8 cellular contexts compared by ENCODE assay signal in genomic region chr6:80004199-80005072, GRCh38.
DNase-seq lines count a peak whose midpoint lies in the region; ATAC-seq and TF ChIP-seq lines count a peak whose summit lies in the region.

TSS of gene TTK (plus strand) at chr6:80004649. CDS start at chr6:80005844, 1,195 bp downstream.

- peak; percentile 100 for ATAC-seq in GM18505 (IDR thresholded peaks at IDR 0.05; ENCODE audit: unreplicated experiment)
- ATAC-seq in HG02973 (IDR thresholded peaks at IDR 0.05; ENCODE audit: unreplicated experiment) = peak; percentile 100

- in situ Hi-C loops in astrocyte of the cerebellum (cut with HindIII; ENCODE audit: low sequenced_read_pairs) = no loop called here

- H3K9ac ChIP-seq in rectal smooth muscle tissue (ENCODE audit: low read length) = peak within 1 kb of the TSS; percentile 68

- TF ChIP-seq CTCF in astrocyte of the cerebellum (IDR thresholded peaks at IDR 0.05; ENCODE audit: low read depth, low read length, missing control alignments) = no peak

- DNase-seq in NCI-H2029 (lab: John Stamatoyannopoulos, UW) (peak; percentile 95), T-helper 22 cell (ENCODE audit: low read depth) (peak; percentile 89), astrocyte of the cerebellum (ENCODE audit: low read depth) (peak; percentile 82), hepatic stellate cell (ENCODE audit: low spot score) (peak; percentile 89), cortex of kidney (lab: John Stamatoyannopoulos, UW) (no peak)

- H3K27me3 ChIP-seq in rectal smooth muscle tissue (ENCODE audit: control insufficient read depth, insufficient read depth, low read length) = no peaks in the 10 kb centered on the region

- no peaks in the 10 kb centered on the region for H3K36me3 ChIP-seq in rectal smooth muscle tissue (ENCODE audit: control insufficient read depth, insufficient read depth, low read length)

- peak within 1 kb of the TSS; percentile 83 for H3K27ac ChIP-seq in rectal smooth muscle tissue (ENCODE audit: low read depth, low read length)

- no peaks in the 10 kb centered on the region for H3K4me1 ChIP-seq in rectal smooth muscle tissue (ENCODE audit: control insufficient read depth, insufficient read depth, low read length)

- H3K4me3 ChIP-seq in astrocyte of the cerebellum (ENCODE audit: low read depth, low read length) = peak within 1 kb of the TSS; percentile 82
- peak within 1 kb of the TSS; percentile 93 for H3K4me3 ChIP-seq in rectal smooth muscle tissue (ENCODE audit: low read length)

- peak; percentile 75 for TF ChIP-seq POLR2A in GM18505 (IDR thresholded peaks at IDR 0.05; ENCODE audit: borderline replicate concordance, extremely low read depth, insufficient read depth, insufficient read length)
